In genomic region chr2:72144412-72144745, GRCh38 we compare ENCODE assay signal across 10 cellular contexts. TPM values are rescaled to one million over a fixed set of nuclear protein-coding genes. Genes with fewer than 3 reads are reported as not detected.
DNase-seq lines count a peak whose midpoint lies in the region; ATAC-seq lines count a peak whose summit lies in the region.
"Had no signal": no experiment of that assay in that cellular context is flagged by ENCODE, and none has a peak within 500 bp of the region (broad histone marks: within the 10 kb centered on the region; RNA-seq: fewer than 3 reads in every experiment).

No MANE protein-coding gene starts in this region.

- peak overlapping the region in 9 of 10 donors; percentile 13 to 82 (median 57) for H3K4me3 Mint-ChIP-seq in naive thymus-derived CD4-positive, alpha-beta T cell
- H3K4me3 Mint-ChIP-seq in activated CD4-positive, alpha-beta T cell treated with anti-CD3 and anti-CD28 coated beads for 36 hours: no peak overlapping the region

- CTCF ChIA-PET in naive thymus-derived CD4-positive, alpha-beta T cell (lab: Charles Lee): no interaction called here
- CTCF ChIA-PET in activated CD4-positive, alpha-beta T cell treated with anti-CD3 and anti-CD28 coated beads for 36 hours (lab: Charles Lee): no interaction called here

- WGBS in esophagus, 2 donors: 3% methylated on average over 27 of the region's 27 CpGs
- WGBS in aorta, 2 donors: 1% methylated on average over 27 of the region's 27 CpGs

- no peak overlapping the region for H3K27ac Mint-ChIP-seq in naive thymus-derived CD4-positive, alpha-beta T cell
- no peak overlapping the region for H3K27ac Mint-ChIP-seq in activated CD4-positive, alpha-beta T cell treated with anti-CD3 and anti-CD28 coated beads for 36 hours

- H3K36me3 ChIP-seq in esophagus (ENCODE audit: control insufficient read depth in 2 of 2, insufficient read depth in 2 of 2, low read length in 1 of 2) (no peaks in the 10 kb centered on the region), aorta (ENCODE audit: control insufficient read depth in 1 of 2, insufficient read depth in 2 of 2, low read length in 1 of 2) (no peaks in the 10 kb centered on the region)
- no peaks in the 10 kb centered on the region for H3K36me3 ChIP-seq in naive thymus-derived CD4-positive, alpha-beta T cell (ENCODE audit: control insufficient read depth in 2 of 3, insufficient read depth in 3 of 3, low read length in 3 of 3)
- H3K36me3 ChIP-seq: BE2C had no signal

- H3K27me3 Mint-ChIP-seq in naive thymus-derived CD4-positive, alpha-beta T cell: peaks cover 47 to 56% (median 54%) of the 10 kb centered on the region in 5 donors
- peaks cover 47% of the 10 kb centered on the region for H3K27me3 Mint-ChIP-seq in activated CD4-positive, alpha-beta T cell treated with anti-CD3 and anti-CD28 coated beads for 36 hours

- POLR2A ChIA-PET in naive thymus-derived CD4-positive, alpha-beta T cell (lab: Charles Lee): no interaction called here
- POLR2A ChIA-PET in activated CD4-positive, alpha-beta T cell treated with anti-CD3 and anti-CD28 coated beads for 36 hours (lab: Charles Lee): no interaction called here

- intact Hi-C loops in Right ventricle myocardium inferior (cut with DNase I) (no loop called here), cardiac septum (cut with DNase I) (loop anchor here (5.0 to 10.0 kb wide), 3 partner anchors 262 to 532 kb away; no protein-coding TSS in a partner anchor), aorta (cut with DNase I) (loop anchor here (1.0 to 10.0 kb wide), 4 partner anchors 263 to 530 kb away; no protein-coding TSS in a partner anchor)
- intact Hi-C loops in naive thymus-derived CD4-positive, alpha-beta T cell (cut with micrococcal nuclease): loop anchor here in 1 of 2 donors (5.0 kb wide), 1 partner anchor 1257 kb away; no protein-coding TSS in a partner anchor
- intact Hi-C loops in activated CD4-positive, alpha-beta T cell treated with anti-CD3 and anti-CD28 coated beads for 36 hours (cut with DNase I, micrococcal nuclease): loop anchor here (10.0 kb wide), 2 partner anchors 600 to 1150 kb away; partner anchors contain the start of gene EGR4 (in 1 of the 2)

- H3K27ac ChIP-seq in esophagus (ENCODE audit: low read depth in 2 of 2, low read length in 1 of 2) (peak overlapping the region in 1 of 2 donors; percentile 13), aorta (ENCODE audit: low read depth in 1 of 2, low read length in 2 of 2) (peak overlapping the region in 1 of 2 donors; percentile 9)
- H3K27ac ChIP-seq in naive thymus-derived CD4-positive, alpha-beta T cell (ENCODE audit: low read depth, low read length): no peak overlapping the region

- ATAC-seq in Right ventricle myocardium inferior: peak; percentile 52
- ATAC-seq in naive thymus-derived CD4-positive, alpha-beta T cell: no peak
- peak; percentile 40 for ATAC-seq in aorta (ENCODE audit: low FRiP score)
- ATAC-seq in activated CD4-positive, alpha-beta T cell treated with anti-CD3 and anti-CD28 coated beads for 36 hours: no peak
- no peak for ATAC-seq in HG02798 (IDR thresholded peaks at IDR 0.05; ENCODE audit: poor library complexity, unreplicated experiment)

- peaks cover 4 to 19% of the 10 kb centered on the region in 2 donors for H3K27me3 ChIP-seq in esophagus (ENCODE audit: control insufficient read depth in 1 of 2, insufficient read depth in 2 of 2, low read length in 2 of 2)
- H3K27me3 ChIP-seq in naive thymus-derived CD4-positive, alpha-beta T cell (ENCODE audit: control insufficient read depth in 2 of 2, insufficient read depth in 2 of 2, low read length in 2 of 2): peaks cover 6 to 14% of the 10 kb centered on the region in 2 donors
- no peaks in the 10 kb centered on the region for H3K27me3 ChIP-seq in aorta (ENCODE audit: control insufficient read depth in 1 of 2, insufficient read depth in 2 of 2, low read length in 1 of 2)

- peak; percentile 77 for DNase-seq in Right ventricle myocardium inferior (ENCODE audit: missing footprints)
- DNase-seq in cardiac septum (ENCODE audit: low spot score): no peak
- DNase-seq in naive thymus-derived CD4-positive, alpha-beta T cell: no peak
- DNase-seq in aorta: peak in 1 of 2 donors; percentile 90
- DNase-seq in dedifferentiated amniotic fluid mesenchymal stem cell (ENCODE audit: extremely low spot score): no peak
- no peak for DNase-seq in activated CD4-positive, alpha-beta T cell treated with anti-CD3 and anti-CD28 coated beads for 36 hours
- DNase-seq: BE2C had no signal

- H3K9me3 Mint-ChIP-seq in naive thymus-derived CD4-positive, alpha-beta T cell: peaks cover 0 to 6% (median 2%) of the 10 kb centered on the region in 11 donors
- no peaks in the 10 kb centered on the region for H3K9me3 Mint-ChIP-seq in activated CD4-positive, alpha-beta T cell treated with anti-CD3 and anti-CD28 coated beads for 36 hours (ENCODE audit: low read depth)

- no peaks in the 10 kb centered on the region for H3K9me3 ChIP-seq in esophagus (ENCODE audit: control insufficient read depth in 2 of 2, insufficient read depth in 1 of 2, low read depth in 1 of 2, low read length in 1 of 2)
- peaks cover 0 to 3% (median 0%) of the 10 kb centered on the region in 3 experiments for H3K9me3 ChIP-seq in naive thymus-derived CD4-positive, alpha-beta T cell (ENCODE audit: control insufficient read depth in 2 of 3, low read length in 3 of 3)
- H3K9me3 ChIP-seq in aorta (ENCODE audit: control insufficient read depth, low read length): no peaks in the 10 kb centered on the region
- H3K9me3 ChIP-seq: BE2C had no signal

- H3K36me3 Mint-ChIP-seq in naive thymus-derived CD4-positive, alpha-beta T cell: peaks cover 0 to 7% (median 0%) of the 10 kb centered on the region in 5 donors
- H3K36me3 Mint-ChIP-seq in activated CD4-positive, alpha-beta T cell treated with anti-CD3 and anti-CD28 coated beads for 36 hours (ENCODE audit: low read depth): no peaks in the 10 kb centered on the region

- H3K4me3 ChIP-seq in esophagus (ENCODE audit: low read depth in 1 of 2, low read length in 2 of 2): peak overlapping the region; percentile 44 to 62
- no peak overlapping the region for H3K4me3 ChIP-seq in naive thymus-derived CD4-positive, alpha-beta T cell (ENCODE audit: low read length)
- peak overlapping the region; percentile 46 to 50 for H3K4me3 ChIP-seq in aorta (ENCODE audit: low read length in 2 of 2)

- H3K4me1 Mint-ChIP-seq in naive thymus-derived CD4-positive, alpha-beta T cell: peaks cover 21 to 44% (median 35%) of the 10 kb centered on the region in 7 donors
- H3K4me1 Mint-ChIP-seq in activated CD4-positive, alpha-beta T cell treated with anti-CD3 and anti-CD28 coated beads for 36 hours: peaks cover 34% of the 10 kb centered on the region

- H3K4me1 ChIP-seq in esophagus (ENCODE audit: control insufficient read depth in 2 of 2, insufficient read depth in 2 of 2, low read length in 1 of 2) (peaks cover 6 to 22% of the 10 kb centered on the region in 2 donors), aorta (ENCODE audit: control insufficient read depth in 1 of 2, insufficient read depth in 2 of 2, low read length in 2 of 2) (no peaks in the 10 kb centered on the region)
- H3K4me1 ChIP-seq in naive thymus-derived CD4-positive, alpha-beta T cell (ENCODE audit: control insufficient read depth in 2 of 2, insufficient read depth in 2 of 2, low read length in 2 of 2): peaks cover 4 to 7% of the 10 kb centered on the region in 2 donors
- H3K4me1 ChIP-seq: BE2C had no signal

RNA-seq across cellular contexts. Expression of gene CYP26B1, which starts 3.3 kb away (rescaled TPM):
- total RNA-seq in Right ventricle myocardium inferior (5.4 TPM), cardiac septum (7.0 TPM), aorta (10 to 100 TPM in 1 of 2 donors, 1 to 10 TPM in 1; 8.8 to 12.9 TPM)
- polyA plus RNA-seq in esophagus (1 to 10 TPM; 1.7 to 2.2 TPM), aorta (1 to 10 TPM; 1.4 to 2.0 TPM)
- total RNA-seq in naive thymus-derived CD4-positive, alpha-beta T cell: not detected
- polyA plus RNA-seq in naive thymus-derived CD4-positive, alpha-beta T cell: not detected
- not detected for total RNA-seq in activated CD4-positive, alpha-beta T cell treated with anti-CD3 and anti-CD28 coated beads for 36 hours
- total RNA-seq: T-helper 2 cell treated with Interferon-gamma antibody and Interleukin-4, amounts not matched to agents 100 ng/mL and 5 ng/mL, for 36 hours had no signal

Comparison
In these comparisons a context has a peak if more than half of its experiments do, and no peak if none do; other contexts are left out.
1. ATAC-seq: peak in Right ventricle myocardium inferior (single experiment) and aorta (single experiment); none in naive thymus-derived CD4-positive, alpha-beta T cell (single experiment), activated CD4-positive, alpha-beta T cell treated with anti-CD3 and anti-CD28 coated beads for 36 hours (single experiment) and HG02798 (single experiment).